Comparison of ENCODE assay signal across 24 cellular contexts in genomic region chr15:62431391-62431790, GRCh38.
"Had no signal": no experiment of that assay in that cellular context is flagged by ENCODE, and none has a peak within 500 bp of the region (broad histone marks: within the 10 kb centered on the region; RNA-seq: fewer than 3 reads in every experiment).

No MANE protein-coding gene starts in this region.

- DNase-seq: activated CD4-positive, alpha-beta memory T cell treated with anti-CD3 and anti-CD28 coated beads, Interleukin-2, amount 10 ng/mL, durations not matched to agents 7 days and 5 days; activated CD4-positive, alpha-beta T cell treated with anti-CD3 and anti-CD28 coated beads for 1 hour; activated CD4-positive, alpha-beta T cell treated with anti-CD3 and anti-CD28 coated beads, Interleukin-2, amount 10 ng/mL, durations not matched to agents 7 days and 5 days; activated CD8-positive, alpha-beta memory T cell treated with anti-CD3 and anti-CD28 coated beads, Interleukin-2, amount 50 U/mL, for 48 hours; activated gamma-delta T cell; activated naive CD8-positive, alpha-beta T cell treated with anti-CD3 and anti-CD28 coated beads, Interleukin-2, amount 50 U/mL, for 24 hours; activated T-cell treated with anti-CD3 and anti-CD28 coated beads, Interleukin-2, amount 50 U/mL, for 24 hours; amygdala; central memory CD4-positive, alpha-beta T cell; foreskin fibroblast; islet precursor cell; left ventricle myocardium superior; naive B cell; nephron progenitor cell; small intestine; stimulated activated CD4-positive, alpha-beta T cell treated with anti-CD3 and anti-CD28 coated beads, Interleukin-1b, Interleukin-23, amount 100 ng/mL, for 48 hours; stimulated activated CD4-positive, alpha-beta T cell treated with anti-CD3 and anti-CD28 coated beads, Interleukin-4, amount 100 ng/mL, for 4 hours; stimulated activated CD8-positive, alpha-beta memory T cell treated with anti-CD3 and anti-CD28 coated beads, Interleukin-4, amount 100 ng/mL, for 48 hours; stimulated activated naive B cell treated with anti-CD40 and anti-IgM and Interleukin-4, amounts not matched to agents 10 μg/mL and 1 μg/mL and 100 μg/mL, for 72 hours; T-helper 1 cell; WERI-Rb-1 had no signal

- H3K27ac ChIP-seq: breast epithelium, neutrophil, WERI-Rb-1 had no signal

- ATAC-seq: activated naive CD8-positive, alpha-beta T cell treated with anti-CD3 and anti-CD28 coated beads, Interleukin-2, amount 50 U/mL, for 24 hours; left ventricle myocardium superior; sciatic nerve; stimulated activated naive B cell treated with anti-CD40 and anti-IgM and Interleukin-4, amounts not matched to agents 10 μg/mL and 1 μg/mL and 100 μg/mL, for 72 hours had no signal

- H3K4me3 ChIP-seq: breast epithelium had no signal

- H3K9me3 ChIP-seq: breast epithelium, neutrophil had no signal

- H3K36me3 ChIP-seq: breast epithelium, neutrophil, WERI-Rb-1 had no signal

- H3K27me3 ChIP-seq: breast epithelium, neutrophil had no signal
